20 cellular contexts compared by ENCODE assay signal in genomic region chr1:21640653-21641052, GRCh38. TPM values are rescaled to one million over a fixed set of nuclear protein-coding genes. Genes with fewer than 3 reads are reported as not detected.
DNase-seq lines count a peak whose midpoint lies in the region; ATAC-seq, FAIRE-seq and TF ChIP-seq lines count a peak whose summit lies in the region.
"Had no signal": no experiment of that assay in that cellular context is flagged by ENCODE, and none has a peak within 500 bp of the region (broad histone marks: within the 10 kb centered on the region; RNA-seq: fewer than 3 reads in every experiment).

No MANE protein-coding gene starts in this region.

- no peak overlapping the region for H3K56ac ChIP-seq in mesendoderm (ENCODE audit: low read length)

- H4K5ac ChIP-seq in mesendoderm (ENCODE audit: low read length), result no peak overlapping the region

- no peak overlapping the region for H3K9ac ChIP-seq in mesendoderm (ENCODE audit: low read length)

- POLR2A ChIA-PET in HEK293 (lab: Yijun Ruan, JAX), result no interaction called here

- H3K9me3 ChIP-seq in HEK293 (ENCODE audit: control insufficient read depth, insufficient read depth, low read depth, low read length), result no peaks in the 10 kb centered on the region
- H3K9me3 ChIP-seq: BE2C had no signal

- TF ChIP-seq CTCF in HEK293 (tag by site-specific recombination; IDR thresholded peaks at IDR 0.05) (no peak), VCaP (conservative IDR thresholded peaks at IDR 0.05) (no peak)

- H4K8ac ChIP-seq in mesendoderm (ENCODE audit: low read depth, low read length), result no peak overlapping the region

- no CpG with 5 or more reads among the region's 6 CpGs for WGBS in mesendoderm (ENCODE audit: extremely low coverage, insufficient coverage, low lambda C conversion rate)

- H3K4me2 ChIP-seq in mesendoderm (ENCODE audit: low read length), result no peak overlapping the region

- no peak overlapping the region for H3K23ac ChIP-seq in mesendoderm (ENCODE audit: low read length)

- H2BK5ac ChIP-seq in mesendoderm (ENCODE audit: low read length), result no peak overlapping the region

- ATAC-seq in HG02970 (IDR thresholded peaks at IDR 0.05; ENCODE audit: low FRiP score, unreplicated experiment), result no peak

- no peaks in the 10 kb centered on the region for H3K79me2 ChIP-seq in mesendoderm (ENCODE audit: control insufficient read depth, insufficient read depth, low read length)

- H2BK15ac ChIP-seq in mesendoderm (replicated peaks; ENCODE audit: low read depth), result no peak overlapping the region

- no peaks in the 10 kb centered on the region for H3K27me3 ChIP-seq in mesendoderm (ENCODE audit: insufficient read depth, low read length, poor library complexity)
- H3K27me3 ChIP-seq: BE2C had no signal

- CTCF ChIA-PET in HEK293 (lab: Yijun Ruan, JAX), result interaction anchor here (0.6 to 1.2 kb wide), 2 partner anchors 45 to 1518 kb away, joined by 3 to 6 read pairs; no protein-coding TSS in a partner anchor

- H3K4me3 ChIP-seq in HEK293 (ENCODE audit: low read depth, low read length) (no peak overlapping the region), mesendoderm (ENCODE audit: low read length) (no peak overlapping the region)
- H3K4me3 ChIP-seq: SK-N-MC had no signal

- FAIRE-seq in RCC 7860 (lab: Jason Lieb, UNC), result no peak
- FAIRE-seq: D721Med, GM19239, H54 had no signal

- no peak for DNase-seq in mesendoderm
- DNase-seq in RCC 7860 (ENCODE audit: low spot score), result no peak
- no peak for DNase-seq in central memory CD4-positive, alpha-beta T cell
- DNase-seq: BE2C, NCI-H1048, NCI-H1417, NCI-H1694, NCI-H2029 treated with DMSO at 0.1 percent for 48 hours, NCI-H526 treated with DMSO at 0.1 percent for 48 hours, SIG-M5 had no signal

- H3K4ac ChIP-seq in mesendoderm (ENCODE audit: low read depth, low read length), result no peak overlapping the region

- no peak overlapping the region for H3K18ac ChIP-seq in mesendoderm (ENCODE audit: low read length)

- H2AK5ac ChIP-seq in mesendoderm (ENCODE audit: low read length), result peak overlapping the region; percentile 69

- H3K27ac ChIP-seq in HEK293 (ENCODE audit: extremely low read depth, low read depth, low read length) (no peak overlapping the region), VCaP (peak overlapping the region; percentile 57), mesendoderm (ENCODE audit: low read depth, low read length) (peak overlapping the region; percentile 6), temporal lobe (ENCODE audit: low read depth, low read length) (peak overlapping the region; percentile 9)
- H3K27ac ChIP-seq: SK-N-MC had no signal

- no peaks in the 10 kb centered on the region for H3K79me1 ChIP-seq in mesendoderm (ENCODE audit: low read length)

- H2BK120ac ChIP-seq in mesendoderm (ENCODE audit: low read depth, low read length), result no peak overlapping the region

- H3K36me3 ChIP-seq in HEK293 (ENCODE audit: control insufficient read depth in 2 of 2, insufficient read depth in 1 of 2, low read length in 2 of 2), result no peaks in the 10 kb centered on the region
- no peaks in the 10 kb centered on the region for H3K36me3 ChIP-seq in mesendoderm (ENCODE audit: control insufficient read depth, insufficient read depth, low read length)
- H3K36me3 ChIP-seq: BE2C had no signal

- peaks cover 5% of the 10 kb centered on the region; the same call in 1 of the 2 replicates for H3K4me1 ChIP-seq in HEK293 (ENCODE audit: control insufficient read depth, insufficient read depth, low read length)
- H3K4me1 ChIP-seq in mesendoderm (ENCODE audit: control insufficient read depth, low read depth, low read length), result peaks cover 14% of the 10 kb centered on the region
- H3K4me1 ChIP-seq: BE2C had no signal

TF ChIP-seq in HEK293, 187 proteins besides CTCF, POLR2A, EP300 and RAD21:
- TF ChIP-seq REPIN1 (tag by site-specific recombination; IDR thresholded peaks at IDR 0.05; ENCODE audit: low read depth) (no peak), ZNF391 (tag by site-specific recombination; IDR thresholded peaks at IDR 0.05; ENCODE audit: borderline replicate concordance, low read depth) (no peak), ZFHX2 (tag by site-specific recombination; conservative IDR thresholded peaks at IDR 0.05) (peak; percentile 93), ZNF664 (tag by site-specific recombination; IDR thresholded peaks at IDR 0.05) (no peak), ZEB2 (tag by site-specific recombination; IDR thresholded peaks at IDR 0.05) (no peak), ZXDB (tag by site-specific recombination; IDR thresholded peaks at IDR 0.05) (no peak), REST (tag by site-specific recombination; IDR thresholded peaks at IDR 0.05) (no peak), EGR2 (tag by site-specific recombination; IDR thresholded peaks at IDR 0.05; ENCODE audit: low read depth) (peak; percentile 94)
- TF ChIP-seq, protein P1, sequence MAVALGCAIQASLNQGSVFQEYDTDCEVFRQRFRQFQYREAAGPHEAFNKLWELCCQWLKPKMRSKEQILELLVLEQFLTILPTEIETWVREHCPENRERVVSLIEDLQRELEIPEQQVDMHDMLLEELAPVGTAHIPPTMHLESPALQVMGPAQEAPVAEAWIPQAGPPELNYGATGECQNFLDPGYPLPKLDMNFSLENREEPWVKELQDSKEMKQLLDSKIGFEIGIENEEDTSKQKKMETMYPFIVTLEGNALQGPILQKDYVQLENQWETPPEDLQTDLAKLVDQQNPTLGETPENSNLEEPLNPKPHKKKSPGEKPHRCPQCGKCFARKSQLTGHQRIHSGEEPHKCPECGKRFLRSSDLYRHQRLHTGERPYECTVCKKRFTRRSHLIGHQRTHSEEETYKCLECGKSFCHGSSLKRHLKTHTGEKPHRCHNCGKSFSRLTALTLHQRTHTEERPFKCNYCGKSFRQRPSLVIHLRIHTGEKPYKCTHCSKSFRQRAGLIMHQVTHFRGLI (tag by site-specific recombination; IDR thresholded peaks at IDR 0.05), result peak; percentile 65
TF ChIP-seq in HEK293: peak in this region for 3.

RNA-seq across cellular contexts. Expression of gene RAP1GAP, which starts 28.5 kb away (rescaled TPM):
- 8.2 TPM for polyA plus RNA-seq in mesendoderm (2013, experiment 1 of 2)
- polyA plus RNA-seq in mesendoderm (2013, experiment 2 of 2), result 7.9 TPM
- 22.6 TPM for total RNA-seq in temporal lobe
- polyA plus RNA-seq: CD14-positive monocyte, IgD-negative memory B cell had no signal
